Comparison of ENCODE assay signal across 1 cellular context in the genomic region with DNA sequence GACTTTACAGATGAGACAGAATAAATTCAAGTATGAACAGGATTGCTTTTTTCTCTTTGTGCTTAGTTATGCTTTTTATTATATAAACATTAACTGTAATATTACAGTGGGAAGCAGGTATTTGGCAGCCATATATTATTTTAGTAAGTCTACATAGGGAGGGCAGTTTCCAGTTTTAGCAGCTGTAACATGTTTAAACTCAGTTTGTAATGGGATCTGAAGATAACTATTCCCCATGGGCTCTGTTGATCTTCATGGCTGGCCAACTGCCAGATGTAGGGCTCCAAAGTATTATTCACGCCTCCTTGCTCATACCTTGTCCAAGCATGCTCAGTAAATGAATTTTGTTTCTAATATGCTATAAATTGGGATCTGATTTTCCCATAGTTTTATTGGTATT.
TF ChIP-seq lines count a peak whose summit lies in the region.

No MANE protein-coding gene starts in this region.

TF ChIP-seq in HEK293, 187 proteins besides CTCF, POLR2A, EP300 and RAD21 (continued from another document):
- TF ChIP-seq, protein P1, sequence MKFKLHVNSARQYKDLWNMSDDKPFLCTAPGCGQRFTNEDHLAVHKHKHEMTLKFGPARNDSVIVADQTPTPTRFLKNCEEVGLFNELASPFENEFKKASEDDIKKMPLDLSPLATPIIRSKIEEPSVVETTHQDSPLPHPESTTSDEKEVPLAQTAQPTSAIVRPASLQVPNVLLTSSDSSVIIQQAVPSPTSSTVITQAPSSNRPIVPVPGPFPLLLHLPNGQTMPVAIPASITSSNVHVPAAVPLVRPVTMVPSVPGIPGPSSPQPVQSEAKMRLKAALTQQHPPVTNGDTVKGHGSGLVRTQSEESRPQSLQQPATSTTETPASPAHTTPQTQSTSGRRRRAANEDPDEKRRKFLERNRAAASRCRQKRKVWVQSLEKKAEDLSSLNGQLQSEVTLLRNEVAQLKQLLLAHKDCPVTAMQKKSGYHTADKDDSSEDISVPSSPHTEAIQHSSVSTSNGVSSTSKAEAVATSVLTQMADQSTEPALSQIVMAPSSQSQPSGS (tag by site-specific recombination; IDR thresholded peaks at IDR 0.05; ENCODE audit: low read depth), result 0 out of 2 replicates have a peak, but pooled peaks have one; percentile 4
- TF ChIP-seq ZNF76 (tag by site-specific recombination; IDR thresholded peaks at IDR 0.05; ENCODE audit: borderline replicate concordance, low read depth) (no peak), ZNF274 (IDR thresholded peaks at IDR 0.05; ENCODE audit: low read length) (no peak), ZNF274 (tag by site-specific recombination; IDR thresholded peaks at IDR 0.05; ENCODE audit: borderline replicate concordance) (no peak), IKZF3 (tag by site-specific recombination; IDR thresholded peaks at IDR 0.05) (peak; percentile 59; the same call in 1 of the 2 replicates), ZNF658 (tag by site-specific recombination; IDR thresholded peaks at IDR 0.05) (no peak), ZNF624 (tag by site-specific recombination; IDR thresholded peaks at IDR 0.05) (no peak), SCRT1 (tag by site-specific recombination; IDR thresholded peaks at IDR 0.05; ENCODE audit: borderline replicate concordance) (peak; percentile 56; the same call in 1 of the 2 replicates), ZNF248 (tag by site-specific recombination; IDR thresholded peaks at IDR 0.05) (no peak), ZNF558 (tag by site-specific recombination; IDR thresholded peaks at IDR 0.05) (peak; percentile 13; the same call in 1 of the 2 replicates), ZNF146 (tag by site-specific recombination; IDR thresholded peaks at IDR 0.05) (no peak), ZBTB1 (tag by site-specific recombination; IDR thresholded peaks at IDR 0.05) (no peak), ZNF707 (tag by site-specific recombination; IDR thresholded peaks at IDR 0.05) (no peak), ZNF521 (tag by site-specific recombination; IDR thresholded peaks at IDR 0.05) (no peak), ZNF791 (tag by site-specific recombination; IDR thresholded peaks at IDR 0.05) (no peak), MYNN (tag by site-specific recombination; IDR thresholded peaks at IDR 0.05; ENCODE audit: borderline replicate concordance) (no peak), ZNF501 (tag by site-specific recombination; IDR thresholded peaks at IDR 0.05) (no peak), ZNF16 (tag by site-specific recombination; IDR thresholded peaks at IDR 0.05; ENCODE audit: low read depth) (no peak), ZNF837 (tag by site-specific recombination; IDR thresholded peaks at IDR 0.05) (no peak), ZNF843 (tag by site-specific recombination; IDR thresholded peaks at IDR 0.05) (peak; percentile 65; the same call in 1 of the 2 replicates), FEZF1 (tag by site-specific recombination; IDR thresholded peaks at IDR 0.05) (peak; percentile 72), ZNF561 (tag by site-specific recombination; IDR thresholded peaks at IDR 0.05; ENCODE audit: borderline replicate concordance) (0 out of 2 replicates have a peak, but pooled peaks have one; percentile 24), ZNF529 (tag by site-specific recombination; IDR thresholded peaks at IDR 0.05; ENCODE audit: insufficient replicate concordance) (no peak), SCRT2 (tag by site-specific recombination; IDR thresholded peaks at IDR 0.05) (peak; percentile 88), ZNF776 (tag by site-specific recombination; IDR thresholded peaks at IDR 0.05; ENCODE audit: borderline replicate concordance) (no peak), OVOL3 (tag by site-specific recombination; IDR thresholded peaks at IDR 0.05) (0 out of 2 replicates have a peak, but pooled peaks have one; percentile 28), ZNF544 (tag by site-specific recombination; IDR thresholded peaks at IDR 0.05) (no peak)
- TF ChIP-seq, protein P2, sequence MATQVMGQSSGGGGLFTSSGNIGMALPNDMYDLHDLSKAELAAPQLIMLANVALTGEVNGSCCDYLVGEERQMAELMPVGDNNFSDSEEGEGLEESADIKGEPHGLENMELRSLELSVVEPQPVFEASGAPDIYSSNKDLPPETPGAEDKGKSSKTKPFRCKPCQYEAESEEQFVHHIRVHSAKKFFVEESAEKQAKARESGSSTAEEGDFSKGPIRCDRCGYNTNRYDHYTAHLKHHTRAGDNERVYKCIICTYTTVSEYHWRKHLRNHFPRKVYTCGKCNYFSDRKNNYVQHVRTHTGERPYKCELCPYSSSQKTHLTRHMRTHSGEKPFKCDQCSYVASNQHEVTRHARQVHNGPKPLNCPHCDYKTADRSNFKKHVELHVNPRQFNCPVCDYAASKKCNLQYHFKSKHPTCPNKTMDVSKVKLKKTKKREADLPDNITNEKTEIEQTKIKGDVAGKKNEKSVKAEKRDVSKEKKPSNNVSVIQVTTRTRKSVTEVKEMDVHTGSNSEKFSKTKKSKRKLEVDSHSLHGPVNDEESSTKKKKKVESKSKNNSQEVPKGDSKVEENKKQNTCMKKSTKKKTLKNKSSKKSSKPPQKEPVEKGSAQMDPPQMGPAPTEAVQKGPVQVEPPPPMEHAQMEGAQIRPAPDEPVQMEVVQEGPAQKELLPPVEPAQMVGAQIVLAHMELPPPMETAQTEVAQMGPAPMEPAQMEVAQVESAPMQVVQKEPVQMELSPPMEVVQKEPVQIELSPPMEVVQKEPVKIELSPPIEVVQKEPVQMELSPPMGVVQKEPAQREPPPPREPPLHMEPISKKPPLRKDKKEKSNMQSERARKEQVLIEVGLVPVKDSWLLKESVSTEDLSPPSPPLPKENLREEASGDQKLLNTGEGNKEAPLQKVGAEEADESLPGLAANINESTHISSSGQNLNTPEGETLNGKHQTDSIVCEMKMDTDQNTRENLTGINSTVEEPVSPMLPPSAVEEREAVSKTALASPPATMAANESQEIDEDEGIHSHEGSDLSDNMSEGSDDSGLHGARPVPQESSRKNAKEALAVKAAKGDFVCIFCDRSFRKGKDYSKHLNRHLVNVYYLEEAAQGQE (tag by site-specific recombination; IDR thresholded peaks at IDR 0.05), result no peak
- TF ChIP-seq, protein P3, sequence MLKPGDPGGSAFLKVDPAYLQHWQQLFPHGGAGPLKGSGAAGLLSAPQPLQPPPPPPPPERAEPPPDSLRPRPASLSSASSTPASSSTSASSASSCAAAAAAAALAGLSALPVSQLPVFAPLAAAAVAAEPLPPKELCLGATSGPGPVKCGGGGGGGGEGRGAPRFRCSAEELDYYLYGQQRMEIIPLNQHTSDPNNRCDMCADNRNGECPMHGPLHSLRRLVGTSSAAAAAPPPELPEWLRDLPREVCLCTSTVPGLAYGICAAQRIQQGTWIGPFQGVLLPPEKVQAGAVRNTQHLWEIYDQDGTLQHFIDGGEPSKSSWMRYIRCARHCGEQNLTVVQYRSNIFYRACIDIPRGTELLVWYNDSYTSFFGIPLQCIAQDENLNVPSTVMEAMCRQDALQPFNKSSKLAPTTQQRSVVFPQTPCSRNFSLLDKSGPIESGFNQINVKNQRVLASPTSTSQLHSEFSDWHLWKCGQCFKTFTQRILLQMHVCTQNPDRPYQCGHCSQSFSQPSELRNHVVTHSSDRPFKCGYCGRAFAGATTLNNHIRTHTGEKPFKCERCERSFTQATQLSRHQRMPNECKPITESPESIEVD (tag by site-specific recombination; IDR thresholded peaks at IDR 0.05), result peak; percentile 97
- TF ChIP-seq, protein P4, sequence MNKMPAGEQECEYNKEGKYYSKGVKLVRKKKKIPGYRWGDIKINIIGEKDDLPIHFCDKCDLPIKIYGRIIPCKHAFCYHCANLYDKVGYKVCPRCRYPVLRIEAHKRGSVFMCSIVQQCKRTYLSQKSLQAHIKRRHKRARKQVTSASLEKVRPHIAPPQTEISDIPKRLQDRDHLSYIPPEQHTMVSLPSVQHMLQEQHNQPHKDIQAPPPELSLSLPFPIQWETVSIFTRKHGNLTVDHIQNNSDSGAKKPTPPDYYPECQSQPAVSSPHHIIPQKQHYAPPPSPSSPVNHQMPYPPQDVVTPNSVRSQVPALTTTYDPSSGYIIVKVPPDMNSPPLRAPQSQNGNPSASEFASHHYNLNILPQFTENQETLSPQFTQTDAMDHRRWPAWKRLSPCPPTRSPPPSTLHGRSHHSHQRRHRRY (tag by site-specific recombination; IDR thresholded peaks at IDR 0.05), result no peak
- TF ChIP-seq, protein P5, sequence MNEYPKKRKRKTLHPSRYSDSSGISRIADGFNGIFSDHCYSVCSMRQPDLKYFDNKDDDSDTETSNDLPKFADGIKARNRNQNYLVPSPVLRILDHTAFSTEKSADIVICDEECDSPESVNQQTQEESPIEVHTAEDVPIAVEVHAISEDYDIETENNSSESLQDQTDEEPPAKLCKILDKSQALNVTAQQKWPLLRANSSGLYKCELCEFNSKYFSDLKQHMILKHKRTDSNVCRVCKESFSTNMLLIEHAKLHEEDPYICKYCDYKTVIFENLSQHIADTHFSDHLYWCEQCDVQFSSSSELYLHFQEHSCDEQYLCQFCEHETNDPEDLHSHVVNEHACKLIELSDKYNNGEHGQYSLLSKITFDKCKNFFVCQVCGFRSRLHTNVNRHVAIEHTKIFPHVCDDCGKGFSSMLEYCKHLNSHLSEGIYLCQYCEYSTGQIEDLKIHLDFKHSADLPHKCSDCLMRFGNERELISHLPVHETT (tag by site-specific recombination; IDR thresholded peaks at IDR 0.05), result no peak
- TF ChIP-seq, protein P6, sequence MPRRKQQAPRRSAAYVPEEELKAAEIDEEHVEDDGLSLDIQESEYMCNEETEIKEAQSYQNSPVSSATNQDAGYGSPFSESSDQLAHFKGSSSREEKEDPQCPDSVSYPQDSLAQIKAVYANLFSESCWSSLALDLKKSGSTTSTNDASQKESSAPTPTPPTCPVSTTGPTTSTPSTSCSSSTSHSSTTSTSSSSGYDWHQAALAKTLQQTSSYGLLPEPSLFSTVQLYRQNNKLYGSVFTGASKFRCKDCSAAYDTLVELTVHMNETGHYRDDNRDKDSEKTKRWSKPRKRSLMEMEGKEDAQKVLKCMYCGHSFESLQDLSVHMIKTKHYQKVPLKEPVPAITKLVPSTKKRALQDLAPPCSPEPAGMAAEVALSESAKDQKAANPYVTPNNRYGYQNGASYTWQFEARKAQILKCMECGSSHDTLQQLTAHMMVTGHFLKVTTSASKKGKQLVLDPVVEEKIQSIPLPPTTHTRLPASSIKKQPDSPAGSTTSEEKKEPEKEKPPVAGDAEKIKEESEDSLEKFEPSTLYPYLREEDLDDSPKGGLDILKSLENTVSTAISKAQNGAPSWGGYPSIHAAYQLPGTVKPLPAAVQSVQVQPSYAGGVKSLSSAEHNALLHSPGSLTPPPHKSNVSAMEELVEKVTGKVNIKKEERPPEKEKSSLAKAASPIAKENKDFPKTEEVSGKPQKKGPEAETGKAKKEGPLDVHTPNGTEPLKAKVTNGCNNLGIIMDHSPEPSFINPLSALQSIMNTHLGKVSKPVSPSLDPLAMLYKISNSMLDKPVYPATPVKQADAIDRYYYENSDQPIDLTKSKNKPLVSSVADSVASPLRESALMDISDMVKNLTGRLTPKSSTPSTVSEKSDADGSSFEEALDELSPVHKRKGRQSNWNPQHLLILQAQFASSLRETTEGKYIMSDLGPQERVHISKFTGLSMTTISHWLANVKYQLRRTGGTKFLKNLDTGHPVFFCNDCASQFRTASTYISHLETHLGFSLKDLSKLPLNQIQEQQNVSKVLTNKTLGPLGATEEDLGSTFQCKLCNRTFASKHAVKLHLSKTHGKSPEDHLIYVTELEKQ (tag by site-specific recombination; IDR thresholded peaks at IDR 0.05; ENCODE audit: borderline replicate concordance), result no peak
- TF ChIP-seq, protein P7, sequence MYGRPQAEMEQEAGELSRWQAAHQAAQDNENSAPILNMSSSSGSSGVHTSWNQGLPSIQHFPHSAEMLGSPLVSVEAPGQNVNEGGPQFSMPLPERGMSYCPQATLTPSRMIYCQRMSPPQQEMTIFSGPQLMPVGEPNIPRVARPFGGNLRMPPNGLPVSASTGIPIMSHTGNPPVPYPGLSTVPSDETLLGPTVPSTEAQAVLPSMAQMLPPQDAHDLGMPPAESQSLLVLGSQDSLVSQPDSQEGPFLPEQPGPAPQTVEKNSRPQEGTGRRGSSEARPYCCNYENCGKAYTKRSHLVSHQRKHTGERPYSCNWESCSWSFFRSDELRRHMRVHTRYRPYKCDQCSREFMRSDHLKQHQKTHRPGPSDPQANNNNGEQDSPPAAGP (tag by site-specific recombination; IDR thresholded peaks at IDR 0.05), result no peak
- TF ChIP-seq, protein P8, sequence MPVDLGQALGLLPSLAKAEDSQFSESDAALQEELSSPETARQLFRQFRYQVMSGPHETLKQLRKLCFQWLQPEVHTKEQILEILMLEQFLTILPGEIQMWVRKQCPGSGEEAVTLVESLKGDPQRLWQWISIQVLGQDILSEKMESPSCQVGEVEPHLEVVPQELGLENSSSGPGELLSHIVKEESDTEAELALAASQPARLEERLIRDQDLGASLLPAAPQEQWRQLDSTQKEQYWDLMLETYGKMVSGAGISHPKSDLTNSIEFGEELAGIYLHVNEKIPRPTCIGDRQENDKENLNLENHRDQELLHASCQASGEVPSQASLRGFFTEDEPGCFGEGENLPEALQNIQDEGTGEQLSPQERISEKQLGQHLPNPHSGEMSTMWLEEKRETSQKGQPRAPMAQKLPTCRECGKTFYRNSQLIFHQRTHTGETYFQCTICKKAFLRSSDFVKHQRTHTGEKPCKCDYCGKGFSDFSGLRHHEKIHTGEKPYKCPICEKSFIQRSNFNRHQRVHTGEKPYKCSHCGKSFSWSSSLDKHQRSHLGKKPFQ (tag by site-specific recombination; IDR thresholded peaks at IDR 0.05), result peak; percentile 65
- TF ChIP-seq, protein P9, sequence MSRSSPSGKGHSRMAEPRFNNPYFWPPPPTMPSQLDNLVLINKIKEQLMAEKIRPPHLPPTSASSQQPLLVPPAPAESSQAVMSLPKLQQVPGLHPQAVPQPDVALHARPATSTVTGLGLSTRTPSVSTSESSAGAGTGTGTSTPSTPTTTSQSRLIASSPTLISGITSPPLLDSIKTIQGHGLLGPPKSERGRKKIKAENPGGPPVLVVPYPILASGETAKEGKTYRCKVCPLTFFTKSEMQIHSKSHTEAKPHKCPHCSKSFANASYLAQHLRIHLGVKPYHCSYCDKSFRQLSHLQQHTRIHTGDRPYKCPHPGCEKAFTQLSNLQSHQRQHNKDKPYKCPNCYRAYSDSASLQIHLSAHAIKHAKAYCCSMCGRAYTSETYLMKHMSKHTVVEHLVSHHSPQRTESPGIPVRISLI (tag by site-specific recombination; IDR thresholded peaks at IDR 0.05), result no peak
- TF ChIP-seq, protein P10, sequence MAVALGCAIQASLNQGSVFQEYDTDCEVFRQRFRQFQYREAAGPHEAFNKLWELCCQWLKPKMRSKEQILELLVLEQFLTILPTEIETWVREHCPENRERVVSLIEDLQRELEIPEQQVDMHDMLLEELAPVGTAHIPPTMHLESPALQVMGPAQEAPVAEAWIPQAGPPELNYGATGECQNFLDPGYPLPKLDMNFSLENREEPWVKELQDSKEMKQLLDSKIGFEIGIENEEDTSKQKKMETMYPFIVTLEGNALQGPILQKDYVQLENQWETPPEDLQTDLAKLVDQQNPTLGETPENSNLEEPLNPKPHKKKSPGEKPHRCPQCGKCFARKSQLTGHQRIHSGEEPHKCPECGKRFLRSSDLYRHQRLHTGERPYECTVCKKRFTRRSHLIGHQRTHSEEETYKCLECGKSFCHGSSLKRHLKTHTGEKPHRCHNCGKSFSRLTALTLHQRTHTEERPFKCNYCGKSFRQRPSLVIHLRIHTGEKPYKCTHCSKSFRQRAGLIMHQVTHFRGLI (tag by site-specific recombination; IDR thresholded peaks at IDR 0.05), result 0 out of 2 replicates have a peak, but pooled peaks have one; percentile 37
